ENCODE assay signal across 11 cellular contexts in the genomic region with DNA sequence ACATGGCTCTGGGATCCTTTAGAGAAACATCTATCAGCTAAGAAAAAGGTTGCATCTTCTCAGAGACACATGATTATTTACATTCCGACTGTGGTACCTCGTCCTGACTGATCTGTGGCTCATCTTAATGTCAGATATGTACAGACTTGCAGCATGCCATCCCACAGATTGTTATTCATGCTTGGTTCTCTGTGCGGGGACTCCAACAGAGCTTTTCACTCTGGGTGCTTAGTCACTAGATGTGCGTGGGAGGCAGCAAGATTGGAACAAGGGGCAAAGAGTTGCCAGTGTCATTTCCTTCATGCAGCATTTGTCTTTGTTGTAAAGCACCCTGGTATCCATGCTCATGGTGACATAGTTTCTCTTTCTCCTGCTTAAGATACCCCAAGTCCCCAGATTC.
DNase-seq lines count a peak whose midpoint lies in the region; ATAC-seq, FAIRE-seq and TF ChIP-seq lines count a peak whose summit lies in the region.
"Had no signal": no experiment of that assay in that cellular context is flagged by ENCODE, and none has a peak within 500 bp of the region (broad histone marks: within the 10 kb centered on the region; RNA-seq: fewer than 3 reads in every experiment).

No MANE protein-coding gene starts in this region.

- H3K4me2 ChIP-seq in keratinocyte (ENCODE audit: control insufficient read depth, extremely low read depth, insufficient read depth, low read depth, low read length), result peak overlapping the region; percentile 65

- DNase-seq in activated effector memory CD4-positive, alpha-beta T cell treated with anti-CD3 and anti-CD28 coated beads, Interleukin-2, amount 50 U/mL, for 16 hours, result peak; percentile 85
- DNase-seq in activated effector memory CD4-positive, alpha-beta T cell treated with Interleukin-2 at 50 U/mL for 16 hours, result no peak
- DNase-seq in keratinocyte (ENCODE audit: low read depth, low spot score), result peak; percentile 81
- DNase-seq in stimulated activated effector memory CD8-positive, alpha-beta T cell treated with anti-CD3 and anti-CD28 coated beads, Interleukin-12 subunit alpha, Interleukin-12 subunit beta, amount 100 ng/mL, for 72 hours (ENCODE audit: low spot score in 2 of 2), result peak in 1 of 2 donors; percentile 25
- DNase-seq in H7, result no peak
- DNase-seq in transverse colon, result no peak
- DNase-seq: NCI-H1417 treated with DMSO at 0.1 percent for 48 hours, trophoblast cell had no signal

- peak overlapping the region; percentile 79 for H3K27ac Mint-ChIP-seq in activated T-helper 17 cell treated with anti-CD3 and anti-CD28 coated beads, Interleukin-2, amount 50 U/mL, for 72 hours
- peak overlapping the region; percentile 88 for H3K27ac Mint-ChIP-seq in stimulated activated effector memory CD8-positive, alpha-beta T cell treated with anti-CD3 and anti-CD28 coated beads, Interleukin-12 subunit alpha, Interleukin-12 subunit beta, amount 100 ng/mL, for 72 hours

- peaks cover 76% of the 10 kb centered on the region for H3K36me3 Mint-ChIP-seq in activated T-helper 17 cell treated with anti-CD3 and anti-CD28 coated beads, Interleukin-2, amount 50 U/mL, for 72 hours (ENCODE audit: low read depth)
- H3K36me3 Mint-ChIP-seq in stimulated activated effector memory CD8-positive, alpha-beta T cell treated with anti-CD3 and anti-CD28 coated beads, Interleukin-12 subunit alpha, Interleukin-12 subunit beta, amount 100 ng/mL, for 72 hours, result peaks cover 3% of the 10 kb centered on the region

- H3K27me3 ChIP-seq in keratinocyte (ENCODE audit: control insufficient read depth, extremely low read depth, insufficient read depth, low read length), result no peaks in the 10 kb centered on the region
- no peaks in the 10 kb centered on the region for H3K27me3 ChIP-seq in H7 (ENCODE audit: control insufficient read depth, insufficient read depth, low read length)
- no peaks in the 10 kb centered on the region for H3K27me3 ChIP-seq in transverse colon

- no peaks in the 10 kb centered on the region for H3K79me2 ChIP-seq in keratinocyte (ENCODE audit: control insufficient read depth, insufficient read depth, low read length)

- H3K4me3 Mint-ChIP-seq in activated T-helper 17 cell treated with anti-CD3 and anti-CD28 coated beads, Interleukin-2, amount 50 U/mL, for 72 hours, result peak overlapping the region; percentile 62
- H3K4me3 Mint-ChIP-seq in stimulated activated effector memory CD8-positive, alpha-beta T cell treated with anti-CD3 and anti-CD28 coated beads, Interleukin-12 subunit alpha, Interleukin-12 subunit beta, amount 100 ng/mL, for 72 hours, result peak overlapping the region; percentile 20
- H3K4me3 Mint-ChIP-seq: CD4-positive, CD25-positive, alpha-beta regulatory T cell had no signal

- H3K36me3 ChIP-seq in keratinocyte (ENCODE audit: control insufficient read depth in 2 of 2, extremely low read depth in 1 of 2, insufficient read depth in 2 of 2, low read length in 2 of 2) (no peaks in the 10 kb centered on the region), H7 (replicated peaks; ENCODE audit: control insufficient read depth, insufficient read depth, low read length) (no peaks in the 10 kb centered on the region), transverse colon (no peaks in the 10 kb centered on the region)

- in situ Hi-C loops in transverse colon (cut with MboI; ENCODE audit: low pct_ligation_motif_present in 1 of 4, low pct_unique_long_range_greater_than_20kb in 1 of 4, low sequenced_read_pairs in 3 of 4), result loop anchor here in 1 of 4 donors (25.0 kb wide), 1 partner anchor 394 kb away; no protein-coding TSS in a partner anchor

- no peak for TF ChIP-seq POLR2A in transverse colon (IDR thresholded peaks at IDR 0.05)

- 53 to 61% methylated on average over 3 to 4 of the region's 4 CpGs for WGBS in transverse colon (ENCODE audit: low coverage in 1 of 2), 2 donors

- H3K4me3 ChIP-seq in keratinocyte (ENCODE audit: control insufficient read depth in 2 of 3, extremely low read depth in 1 of 3, insufficient read depth in 2 of 3, low read depth in 1 of 3, low read length in 3 of 3) (no peak overlapping the region), H7 (ENCODE audit: insufficient read depth, low read depth, low read length) (no peak overlapping the region), transverse colon (no peak overlapping the region)

- peaks cover 40% of the 10 kb centered on the region for H3K4me1 Mint-ChIP-seq in activated T-helper 17 cell treated with anti-CD3 and anti-CD28 coated beads, Interleukin-2, amount 50 U/mL, for 72 hours
- peaks cover 42% of the 10 kb centered on the region for H3K4me1 Mint-ChIP-seq in stimulated activated effector memory CD8-positive, alpha-beta T cell treated with anti-CD3 and anti-CD28 coated beads, Interleukin-12 subunit alpha, Interleukin-12 subunit beta, amount 100 ng/mL, for 72 hours

- no peaks in the 10 kb centered on the region for H4K20me1 ChIP-seq in keratinocyte (ENCODE audit: control insufficient read depth, extremely low read depth, insufficient read depth, low read length)

- dilution Hi-C loops in keratinocyte (cut with MboI; ENCODE audit: extremely low pct_ligation_motif_present, low sequenced_read_pairs), result no loop called here

- peaks cover 40% of the 10 kb centered on the region for H3K4me1 ChIP-seq in keratinocyte (ENCODE audit: control insufficient read depth, extremely low read depth, insufficient read depth, low read length)
- H3K4me1 ChIP-seq in transverse colon, result peaks cover 0 to 5% (median 0%) of the 10 kb centered on the region in 4 donors

- peak; percentile 99 for FAIRE-seq in keratinocyte (lab: Jason Lieb, UNC)

- H3K27ac ChIP-seq in keratinocyte (ENCODE audit: control insufficient read depth, insufficient read depth, low read length), result peak overlapping the region; percentile 73
- H3K27ac ChIP-seq in transverse colon, result no peak overlapping the region

- intact Hi-C loops in transverse colon (cut with DNase I; ENCODE audit: low total_unique reads), result no loop called here

- TF ChIP-seq EP300 in transverse colon (IDR thresholded peaks at IDR 0.05; ENCODE audit: low read depth), result no peak

- no peaks in the 10 kb centered on the region for H3K27me3 Mint-ChIP-seq in activated T-helper 17 cell treated with anti-CD3 and anti-CD28 coated beads, Interleukin-2, amount 50 U/mL, for 72 hours
- H3K27me3 Mint-ChIP-seq: CD4-positive, CD25-positive, alpha-beta regulatory T cell had no signal

- no peak for TF ChIP-seq CTCF in keratinocyte (optimal IDR thresholded peaks at IDR 0.05 in 1 of 3, IDR thresholded peaks at IDR 0.05 in 1 of 3, conservative IDR thresholded peaks at IDR 0.05 in 1 of 3; ENCODE audit: extremely low read depth in 1 of 3, insufficient read depth in 2 of 3, low read length in 3 of 3)
- TF ChIP-seq CTCF in transverse colon (IDR thresholded peaks at IDR 0.05), result no peak

- H3K9me1 ChIP-seq in keratinocyte (ENCODE audit: control insufficient read depth, extremely low read depth, insufficient read depth, low read length), result no peaks in the 10 kb centered on the region

- H3K9ac ChIP-seq in keratinocyte (ENCODE audit: control insufficient read depth, extremely low read depth, insufficient read depth, low read length), result no peak overlapping the region

- no peak overlapping the region for H2AFZ ChIP-seq in keratinocyte (ENCODE audit: control insufficient read depth, low read length)

- H3K9me3 ChIP-seq in keratinocyte (ENCODE audit: control insufficient read depth, low read depth, low read length) (no peaks in the 10 kb centered on the region), transverse colon (no peaks in the 10 kb centered on the region)

- peak; percentile 96 for ATAC-seq in activated T-helper 17 cell treated with anti-CD3 and anti-CD28 coated beads, Interleukin-2, amount 50 U/mL, for 72 hours (replicated peaks)
- ATAC-seq in stimulated activated effector memory CD8-positive, alpha-beta T cell treated with anti-CD3 and anti-CD28 coated beads, Interleukin-12 subunit alpha, Interleukin-12 subunit beta, amount 100 ng/mL, for 72 hours, result peak; percentile 98
- ATAC-seq in HG03039 (IDR thresholded peaks at IDR 0.05; ENCODE audit: unreplicated experiment), result no peak

- peaks cover 3% of the 10 kb centered on the region for H3K9me3 Mint-ChIP-seq in activated T-helper 17 cell treated with anti-CD3 and anti-CD28 coated beads, Interleukin-2, amount 50 U/mL, for 72 hours
- H3K9me3 Mint-ChIP-seq in stimulated activated effector memory CD8-positive, alpha-beta T cell treated with anti-CD3 and anti-CD28 coated beads, Interleukin-12 subunit alpha, Interleukin-12 subunit beta, amount 100 ng/mL, for 72 hours, result peaks cover 2% of the 10 kb centered on the region

Comparison
In these comparisons a context has a peak if more than half of its experiments do, and no peak if none do; other contexts are left out.
1. DNase-seq: peak in activated effector memory CD4-positive, alpha-beta T cell treated with anti-CD3 and anti-CD28 coated beads, Interleukin-2, amount 50 U/mL, for 16 hours (single experiment) and keratinocyte (single experiment); none in activated effector memory CD4-positive, alpha-beta T cell treated with Interleukin-2 at 50 U/mL for 16 hours (single experiment), H7 (single experiment) and transverse colon (single experiment).